11 cellular contexts compared by ENCODE assay signal in genomic region chr22:32804036-32804435, GRCh38. TPM values are rescaled to one million over a fixed set of nuclear protein-coding genes. Genes with fewer than 3 reads are reported as not detected.
DNase-seq lines count a peak whose midpoint lies in the region; TF ChIP-seq lines count a peak whose summit lies in the region.
"Had no signal": no experiment of that assay in that cellular context is flagged by ENCODE, and none has a peak within 500 bp of the region (broad histone marks: within the 10 kb centered on the region; RNA-seq: fewer than 3 reads in every experiment).

No MANE protein-coding gene starts in this region.

- H3K36me3 ChIP-seq in ovary: no peaks in the 10 kb centered on the region
- H3K36me3 ChIP-seq: BLaER1 treated with 17β-estradiol and CSF1 and Interleukin-3, amounts not matched to agents 10 nM and 100 nM had no signal

- DNase-seq in AG04449 (ENCODE audit: low read depth, low spot score) (no peak), UCSD-AML1 (lab: John Stamatoyannopoulos, UW; ENCODE audit: unreplicated experiment) (peak; percentile 57), foreskin fibroblast (peak in 1 of 2 donors; percentile 66), ovary (no peak), progenitor cell of endocrine pancreas (ENCODE audit: low spot score, unreplicated experiment) (no peak), DMS79 treated with DMSO at 0.1 percent for 48 hours (lab: John Stamatoyannopoulos, UW) (no peak)
- DNase-seq in activated CD8-positive, alpha-beta memory T cell treated with anti-CD3 and anti-CD28 coated beads, Interleukin-2, amount 50 U/mL, for 4 hours: no peak
- DNase-seq in stimulated activated naive CD4-positive, alpha-beta T cell (lab: John Stamatoyannopoulos, UW): no peak
- DNase-seq: activated T-cell treated with anti-CD3 and anti-CD28 coated beads, Interleukin-2, amount 50 U/mL, for 72 hours; T-helper 17 cell had no signal

- no peak overlapping the region for H3K4me3 Mint-ChIP-seq in progenitor cell of endocrine pancreas (ENCODE audit: low read depth)
- H3K4me3 Mint-ChIP-seq: activated T-cell treated with anti-CD3 and anti-CD28 coated beads, Interleukin-2, amount 50 U/mL, for 72 hours; T-helper 17 cell had no signal

- H3K27me3 Mint-ChIP-seq in progenitor cell of endocrine pancreas: peaks cover 59% of the 10 kb centered on the region

- 30 to 57% (median 49%) methylated on average over 7 of the region's 7 CpGs for WGBS in ovary, 3 donors

- H3K4me1 Mint-ChIP-seq in progenitor cell of endocrine pancreas (ENCODE audit: low read depth): peaks cover 10% of the 10 kb centered on the region

- TF ChIP-seq CTCF in AG04449 (IDR thresholded peaks at IDR 0.05; ENCODE audit: insufficient read depth, low read length, missing control alignments) (no peak), foreskin fibroblast (IDR thresholded peaks at IDR 0.05; ENCODE audit: low read depth, low read length) (no peak), ovary (IDR thresholded peaks at IDR 0.05) (no peak), progenitor cell of endocrine pancreas (IDR thresholded peaks at IDR 0.05; ENCODE audit: unreplicated experiment) (no peak)

- CTCF ChIA-PET in AG04449 (lab: Yijun Ruan, JAX): interaction anchor here (1.4 to 17.3 kb wide), 8 partner anchors 9 to 276 kb away, joined by 5 to 578 read pairs (median 16); no protein-coding TSS in a partner anchor

- peaks cover 4% of the 10 kb centered on the region for H3K4me1 ChIP-seq in ovary (ENCODE audit: insufficient read depth)

- H3K4me3 ChIP-seq in AG04449 (ENCODE audit: low read depth, low read length) (peak overlapping the region; percentile 77), foreskin fibroblast (ENCODE audit: low read depth in 1 of 2, low read length in 2 of 2) (peak overlapping the region; percentile 96 to 97), ovary (peak overlapping the region; percentile 61)
- H3K4me3 ChIP-seq: BLaER1 treated with 17β-estradiol and CSF1 and Interleukin-3, amounts not matched to agents 10 nM and 100 nM had no signal

- no peaks in the 10 kb centered on the region for H3K36me3 Mint-ChIP-seq in progenitor cell of endocrine pancreas (ENCODE audit: insufficient read depth)

- POLR2A ChIA-PET in AG04449 (lab: Yijun Ruan, JAX): interaction anchor here (1.0 to 5.9 kb wide), 6 partner anchors 7 to 329 kb away, joined by 3 to 96 read pairs (median 15); partner anchors contain the start of gene FBXO7

- intact Hi-C loops in ovary (cut with DNase I): loop anchor here in 3 of 4 donors (5.0 to 10.0 kb wide), 3 partner anchors 269 to 277 kb away; no protein-coding TSS in a partner anchor

- no peak for TF ChIP-seq EP300 in ovary (IDR thresholded peaks at IDR 0.05)

- no peak overlapping the region for H3K27ac ChIP-seq in ovary
- H3K27ac ChIP-seq: BLaER1 treated with 17β-estradiol and CSF1 and Interleukin-3, amounts not matched to agents 10 nM and 100 nM had no signal

- no peaks in the 10 kb centered on the region for H3K27me3 ChIP-seq in ovary
- H3K27me3 ChIP-seq: BLaER1 treated with 17β-estradiol and CSF1 and Interleukin-3, amounts not matched to agents 10 nM and 100 nM had no signal

- no peak overlapping the region for H3K27ac Mint-ChIP-seq in progenitor cell of endocrine pancreas
- H3K27ac Mint-ChIP-seq: activated T-cell treated with anti-CD3 and anti-CD28 coated beads, Interleukin-2, amount 50 U/mL, for 72 hours; T-helper 17 cell had no signal

- no peaks in the 10 kb centered on the region for H3K9me3 Mint-ChIP-seq in progenitor cell of endocrine pancreas (ENCODE audit: low read depth)
- H3K9me3 Mint-ChIP-seq: activated T-cell treated with anti-CD3 and anti-CD28 coated beads, Interleukin-2, amount 50 U/mL, for 72 hours had no signal

- H3K9me3 ChIP-seq in ovary: no peaks in the 10 kb centered on the region
- H3K9me3 ChIP-seq: BLaER1 treated with 17β-estradiol and CSF1 and Interleukin-3, amounts not matched to agents 10 nM and 100 nM had no signal

- TF ChIP-seq POLR2A in ovary (IDR thresholded peaks at IDR 0.05): no peak

RNA-seq across cellular contexts. Expression of gene TIMP3, which starts 2.5 kb away (rescaled TPM):
- 100 to 1,000 TPM in 4 of 7 donors, 10 to 100 TPM in 3; 48.5 to 212 (median 121) TPM for total RNA-seq in ovary
- polyA plus RNA-seq in ovary: 100 to 1,000 TPM; 119 to 565 TPM
- 2.4 and 3.2 TPM in 2 replicates for total RNA-seq in progenitor cell of endocrine pancreas

Comparison
In these comparisons a context has a peak if more than half of its experiments do, and no peak if none do; other contexts are left out.
1. RNA of gene TIMP3, which starts 2.5 kb away (total RNA-seq): 48.5 to 212 TPM in ovary; 2.4 to 3.2 TPM in progenitor cell of endocrine pancreas; every median in the first group is over 10 times any median in the second.
2. Peak in every context shown above with its lines, with median percentiles within 50 percentile points of each other: H3K4me3 ChIP-seq.